In genomic region chr2:84441505-84441904, GRCh38 we compare ENCODE assay signal across 18 cellular contexts.
"Had no signal": no experiment of that assay in that cellular context is flagged by ENCODE, and none has a peak within 500 bp of the region (broad histone marks: within the 10 kb centered on the region; RNA-seq: fewer than 3 reads in every experiment).

No MANE protein-coding gene starts in this region.

- H3K9me3 ChIP-seq: esophagus muscularis mucosa, gastroesophageal sphincter, heart left ventricle, left lung, lower lobe of right lung, mucosa of descending colon had no signal

- H3K4me3 ChIP-seq: coronary artery, esophagus muscularis mucosa, gastroesophageal sphincter, heart left ventricle, left lung, lower lobe of right lung, mucosa of descending colon had no signal

- H3K27me3 ChIP-seq: dorsolateral prefrontal cortex, esophagus muscularis mucosa, foreskin keratinocyte, gastroesophageal sphincter, heart left ventricle, left lung had no signal

- H3K27ac ChIP-seq: coronary artery, esophagus muscularis mucosa, foreskin keratinocyte, gastroesophageal sphincter, heart left ventricle, left lung, lower lobe of right lung had no signal

- ATAC-seq: foreskin keratinocyte, gastroesophageal sphincter, heart left ventricle, left cardiac atrium, left lung, left ventricle myocardium superior, lower lobe of right lung, mucosa of descending colon had no signal

- H3K9me3 Mint-ChIP-seq: naive B cell had no signal

- H3K4me1 ChIP-seq: foreskin keratinocyte, left lung, lower lobe of right lung had no signal

- H3K27ac Mint-ChIP-seq: mesothelial cell of epicardium, naive B cell had no signal

- DNase-seq: dermis blood vessel endothelial cell; dorsolateral prefrontal cortex; effector CD4-positive, alpha-beta T cell; effector memory CD4-positive, alpha-beta T cell; foreskin keratinocyte; heart left ventricle; hippocampal formation; left cardiac atrium; left lung; left ventricle myocardium superior; lower lobe of right lung; mesenchymal stem cell; mucosa of descending colon; naive B cell had no signal
